ENCODE assay signal across 8 cellular contexts in genomic region chr2:159903404-159904126, GRCh38. TPM values are rescaled to one million over a fixed set of nuclear protein-coding genes. Genes with fewer than 3 reads are reported as not detected.
DNase-seq lines count a peak whose midpoint lies in the region; ATAC-seq, FAIRE-seq and TF ChIP-seq lines count a peak whose summit lies in the region.

No MANE protein-coding gene starts in this region.

- no peak overlapping the region for H3K4me2 ChIP-seq in HepG2 (ENCODE audit: low read depth, low read length)

- H3K79me2 ChIP-seq in HepG2 (ENCODE audit: insufficient read depth, low read length), result no peaks in the 10 kb centered on the region

- peaks cover 4 to 8% of the 10 kb centered on the region in 2 donors for H3K27me3 Mint-ChIP-seq in natural killer cell treated with Interleukin-12 subunit alpha and Interleukin-12 subunit beta and Interleukin-15 and Interleukin-18, amount 100 ng/mL, for 72 hours

- H3K9me3 ChIP-seq in liver (ENCODE audit: control insufficient read depth in 4 of 4, low read length in 3 of 4), result no peaks in the 10 kb centered on the region
- no peaks in the 10 kb centered on the region for H3K9me3 ChIP-seq in HepG2 (ENCODE audit: low read length)

- TF ChIP-seq CTCF in liver (IDR thresholded peaks at IDR 0.05; ENCODE audit: low read depth, low read length, missing input control), result no peak
- TF ChIP-seq CTCF in HepG2 (CRISPR knock-in tag; IDR thresholded peaks at IDR 0.05), result no peak

- no peak for DNase-seq in HepG2 (ENCODE audit: low spot score)
- DNase-seq in activated CD4-positive, CD25-positive, alpha-beta regulatory T cell treated with anti-CD3 and anti-CD28 coated beads, Interleukin-2, amount 50 U/mL, for 72 hours, result peak; percentile 57
- DNase-seq in effector CD8-positive, alpha-beta T cell (lab: John Stamatoyannopoulos, UW), result peak; percentile 45
- DNase-seq in natural killer cell treated with Interleukin-12 subunit alpha and Interleukin-12 subunit beta and Interleukin-15 and Interleukin-18, amount 100 ng/mL, for 72 hours (ENCODE audit: low spot score), result no peak
- DNase-seq in substantia nigra (lab: John Stamatoyannopoulos, UW), result peak in 5 of 49 donors; percentile 3 to 9 (median 3)

- H3K36me3 ChIP-seq in liver (ENCODE audit: control insufficient read depth in 4 of 4, insufficient read depth in 3 of 4, low read depth in 1 of 4, low read length in 3 of 4) (no peaks in the 10 kb centered on the region), HepG2 (replicated peaks in 1 of 2; ENCODE audit: control insufficient read depth in 1 of 2, insufficient read depth in 2 of 2, low read length in 2 of 2) (no peaks in the 10 kb centered on the region)

- POLR2A ChIA-PET in HepG2 (lab: Yijun Ruan, JAX), result no interaction called here

- H3K9me3 Mint-ChIP-seq in natural killer cell treated with Interleukin-12 subunit alpha and Interleukin-12 subunit beta and Interleukin-15 and Interleukin-18, amount 100 ng/mL, for 72 hours, result no peaks in the 10 kb centered on the region

- TF ChIP-seq EP300 in HepG2 (IDR thresholded peaks at IDR 0.05; ENCODE audit: low read depth in 2 of 2, low read length in 2 of 2) (no peak), HepG2 (CRISPR knock-in tag; IDR thresholded peaks at IDR 0.05; ENCODE audit: borderline replicate concordance) (no peak)

- H2AFZ ChIP-seq in HepG2 (ENCODE audit: low read length), result no peak overlapping the region

- peak overlapping the region; percentile 86 to 95 for H3K27ac Mint-ChIP-seq in natural killer cell treated with Interleukin-12 subunit alpha and Interleukin-12 subunit beta and Interleukin-15 and Interleukin-18, amount 100 ng/mL, for 72 hours

- no peak for TF ChIP-seq POLR2A in HepG2 (IDR thresholded peaks at IDR 0.05; ENCODE audit: insufficient read depth in 1 of 2, low read depth in 2 of 2, low read length in 2 of 2)

- no peak for FAIRE-seq in HepG2 (lab: Jason Lieb, UNC)

- H3K4me1 Mint-ChIP-seq in natural killer cell treated with Interleukin-12 subunit alpha and Interleukin-12 subunit beta and Interleukin-15 and Interleukin-18, amount 100 ng/mL, for 72 hours (ENCODE audit: low read depth in 2 of 2), result peaks cover 29 to 35% of the 10 kb centered on the region in 2 donors

- no peaks in the 10 kb centered on the region for H3K36me3 Mint-ChIP-seq in natural killer cell treated with Interleukin-12 subunit alpha and Interleukin-12 subunit beta and Interleukin-15 and Interleukin-18, amount 100 ng/mL, for 72 hours

- H3K4me1 ChIP-seq in liver (ENCODE audit: control insufficient read depth in 4 of 4, insufficient read depth in 4 of 4, low read length in 3 of 4) (peaks cover 4 to 14% (median 9%) of the 10 kb centered on the region in 4 donors), HepG2 (ENCODE audit: insufficient read depth, low read length) (peaks cover 42% of the 10 kb centered on the region)

- H3K27ac ChIP-seq in liver (ENCODE audit: low read depth in 1 of 2, low read length in 2 of 2), result peak overlapping the region in 1 of 2 donors; percentile 26
- no peak overlapping the region for H3K27ac ChIP-seq in HepG2 (ENCODE audit: extremely low read length, insufficient read depth, low read length)
- H3K27ac ChIP-seq in substantia nigra (ENCODE audit: low read depth, low read length, poor library complexity, severe bottlenecking), result peak overlapping the region; percentile 42

- H3K27me3 ChIP-seq in liver (ENCODE audit: control insufficient read depth in 4 of 4, insufficient read depth in 4 of 4, low read length in 3 of 4) (no peaks in the 10 kb centered on the region), HepG2 (ENCODE audit: control insufficient read depth in 1 of 2, insufficient read depth in 2 of 2, low read length in 2 of 2) (no peaks in the 10 kb centered on the region; a peak in 1 of 5 replicates)

- peak overlapping the region; percentile 99 for H3K4me3 Mint-ChIP-seq in natural killer cell treated with Interleukin-12 subunit alpha and Interleukin-12 subunit beta and Interleukin-15 and Interleukin-18, amount 100 ng/mL, for 72 hours

- H3K4me3 ChIP-seq in liver (ENCODE audit: low read depth in 1 of 3, low read length in 3 of 3) (peak overlapping the region in 2 of 3 donors; percentile 43 to 62), HepG2 (replicated peaks in 1 of 3; ENCODE audit: insufficient read depth in 1 of 3, low read depth in 2 of 3, low read length in 3 of 3) (no peak overlapping the region)

- H4K20me1 ChIP-seq in HepG2 (ENCODE audit: insufficient read depth, low read length), result no peaks in the 10 kb centered on the region

- no TSS peak for BruUV-seq in HepG2 (replicated peaks; lab: Mats Ljungman, UMichigan)

- CTCF ChIA-PET in HepG2 (lab: Yijun Ruan, JAX; ENCODE audit: low intra/inter-chr PET ratio, low total read pairs), result no interaction called here

- 27% methylated on average over 17 of the region's 17 CpGs for WGBS in liver
- 81% methylated on average over 16 of the region's 17 CpGs for WGBS in HepG2 (ENCODE audit: low lambda C conversion rate)

- no peak overlapping the region for H3K9ac ChIP-seq in liver (ENCODE audit: low read depth in 1 of 2, low read length in 2 of 2)
- H3K9ac ChIP-seq in HepG2 (ENCODE audit: insufficient read depth, low read depth, low read length), result no peak overlapping the region

- in situ Hi-C loops in HepG2 (cut with HindIII; ENCODE audit: extremely low pct_ligation_motif_present, low pct_unique_long_range_greater_than_20kb), result no loop called here

- intact Hi-C loops in HepG2 (cut with micrococcal nuclease; ENCODE audit: unreplicated experiment), result no loop called here

- no peak for TF ChIP-seq RAD21 in liver (IDR thresholded peaks at IDR 0.05)
- TF ChIP-seq RAD21 in HepG2 (CRISPR knock-in tag; IDR thresholded peaks at IDR 0.05), result no peak

- ATAC-seq in HepG2 (no peak), HG03342 (IDR thresholded peaks at IDR 0.05; ENCODE audit: unreplicated experiment) (peak; percentile 17), HG02884 (IDR thresholded peaks at IDR 0.05; ENCODE audit: unreplicated experiment) (no peak)
- peak; percentile 63 for ATAC-seq in natural killer cell treated with Interleukin-12 subunit alpha and Interleukin-12 subunit beta and Interleukin-15 and Interleukin-18, amount 100 ng/mL, for 72 hours

TF ChIP-seq in liver, 16 proteins besides CTCF, POLR2A, EP300 and RAD21 (continues in another document):
- TF ChIP-seq FOXA1 (IDR thresholded peaks at IDR 0.05) (no peak), TAF1 (conservative IDR thresholded peaks at IDR 0.05) (no peak), HNF4G (IDR thresholded peaks at IDR 0.05) (no peak), JUND (IDR thresholded peaks at IDR 0.05) (no peak), YY1 (IDR thresholded peaks at IDR 0.05) (no peak)
- TF ChIP-seq, protein P1, sequence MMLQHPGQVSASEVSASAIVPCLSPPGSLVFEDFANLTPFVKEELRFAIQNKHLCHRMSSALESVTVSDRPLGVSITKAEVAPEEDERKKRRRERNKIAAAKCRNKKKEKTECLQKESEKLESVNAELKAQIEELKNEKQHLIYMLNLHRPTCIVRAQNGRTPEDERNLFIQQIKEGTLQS (IDR thresholded peaks at IDR 0.05), result no peak

TF ChIP-seq in HepG2, 621 proteins besides CTCF, POLR2A, EP300 and RAD21 (continues in another document):
- TF ChIP-seq CBX5 (CRISPR knock-in tag; IDR thresholded peaks at IDR 0.05; ENCODE audit: borderline replicate concordance) (no peak), KLF12 (CRISPR knock-in tag; IDR thresholded peaks at IDR 0.05; ENCODE audit: borderline replicate concordance) (no peak), AKAP8 (CRISPR knock-in tag; IDR thresholded peaks at IDR 0.05) (no peak)
- TF ChIP-seq, protein P2, sequence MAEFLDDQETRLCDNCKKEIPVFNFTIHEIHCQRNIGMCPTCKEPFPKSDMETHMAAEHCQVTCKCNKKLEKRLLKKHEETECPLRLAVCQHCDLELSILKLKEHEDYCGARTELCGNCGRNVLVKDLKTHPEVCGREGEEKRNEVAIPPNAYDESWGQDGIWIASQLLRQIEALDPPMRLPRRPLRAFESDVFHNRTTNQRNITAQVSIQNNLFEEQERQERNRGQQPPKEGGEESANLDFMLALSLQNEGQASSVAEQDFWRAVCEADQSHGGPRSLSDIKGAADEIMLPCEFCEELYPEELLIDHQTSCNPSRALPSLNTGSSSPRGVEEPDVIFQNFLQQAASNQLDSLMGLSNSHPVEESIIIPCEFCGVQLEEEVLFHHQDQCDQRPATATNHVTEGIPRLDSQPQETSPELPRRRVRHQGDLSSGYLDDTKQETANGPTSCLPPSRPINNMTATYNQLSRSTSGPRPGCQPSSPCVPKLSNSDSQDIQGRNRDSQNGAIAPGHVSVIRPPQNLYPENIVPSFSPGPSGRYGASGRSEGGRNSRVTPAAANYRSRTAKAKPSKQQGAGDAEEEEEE (CRISPR knock-in tag; IDR thresholded peaks at IDR 0.05; ENCODE audit: borderline replicate concordance), result no peak

RNA-seq across cellular contexts. Expression of gene LY75, which starts 1.0 kb away (rescaled TPM):
- total RNA-seq in liver (1 to 10 TPM; 1.8 to 3.1 TPM), HepG2 (2016; rRNA removed; fragmentation: Illumina TruSeq; extraction: Trizol) (not detected in 2 replicates)
- polyA plus RNA-seq in liver (under 1 TPM; 0.44 to 0.72 TPM), HepG2 (2011; rRNA removed) (not detected in 2 replicates)
- total RNA-seq in HepG2 (2016; cell fraction: cytosol; rRNA removed; fragmentation: Illumina TruSeq; extraction: Trizol; ENCODE audit: low read depth), result not detected in 2 replicates
- not detected in 2 replicates for total RNA-seq in HepG2 (2016; cell fraction: insoluble cytoplasmic fraction; rRNA removed; fragmentation: Illumina TruSeq; extraction: Trizol)
- total RNA-seq in HepG2 (2016; cell fraction: membrane; rRNA removed; fragmentation: Illumina TruSeq; extraction: Trizol), result not detected in 2 replicates
- total RNA-seq in HepG2 (2016; cell fraction: nucleus; rRNA removed; fragmentation: Illumina TruSeq; extraction: Trizol), result not detected in 2 replicates
- not detected in 2 replicates for polyA plus RNA-seq in HepG2 (2011; cell fraction: cytosol; rRNA removed)
- not detected in 2 replicates for polyA plus RNA-seq in HepG2 (2011; cell fraction: nucleus; rRNA removed)
- polyA plus RNA-seq in HepG2 (2012), result not detected in 2 replicates
- not detected in 2 replicates for polyA plus RNA-seq in HepG2 (2016; cell fraction: cytosol; fragmentation: Illumina TruSeq; extraction: Trizol; ENCODE audit: low read depth)
- not detected in 2 replicates for polyA plus RNA-seq in HepG2 (2016; cell fraction: insoluble cytoplasmic fraction; fragmentation: Illumina TruSeq; extraction: Trizol; ENCODE audit: low read depth)
- not detected in 2 replicates for polyA plus RNA-seq in HepG2 (2016; cell fraction: membrane; fragmentation: Illumina TruSeq; extraction: Trizol; ENCODE audit: low read depth)
- polyA plus RNA-seq in HepG2 (2016; cell fraction: nucleus; fragmentation: Illumina TruSeq; extraction: Trizol; ENCODE audit: insufficient read depth, low read depth), result not detected in 2 replicates
- polyA minus RNA-seq in HepG2 (2011; rRNA and poly(A)+ RNA removed; ENCODE audit: low replicate concordance), result 0.12 TPM in 1 of 2 replicates, not detected in the other
- not detected in 2 replicates for polyA minus RNA-seq in HepG2 (2011; cell fraction: cytosol; rRNA and poly(A)+ RNA removed)
- not detected in 2 replicates for polyA minus RNA-seq in HepG2 (2011; cell fraction: nucleus; rRNA and poly(A)+ RNA removed)
- total RNA-seq in natural killer cell treated with Interleukin-12 subunit alpha and Interleukin-12 subunit beta and Interleukin-15 and Interleukin-18, amount 100 ng/mL, for 72 hours, result 10 to 100 TPM; 18.2 to 19.1 TPM

Comparison
In these comparisons a context has a peak if more than half of its experiments do, and no peak if none do; other contexts are left out.
1. H3K4me3 ChIP-seq: peak in liver (2 of 3); none in HepG2 (0 of 3).
2. ATAC-seq: peak in HG03342 (single experiment) and natural killer cell treated with Interleukin-12 subunit alpha and Interleukin-12 subunit beta and Interleukin-15 and Interleukin-18, amount 100 ng/mL, for 72 hours (2 of 2); none in HepG2 (single experiment) and HG02884 (single experiment).
3. DNase-seq: peak in activated CD4-positive, CD25-positive, alpha-beta regulatory T cell treated with anti-CD3 and anti-CD28 coated beads, Interleukin-2, amount 50 U/mL, for 72 hours (single experiment) and effector CD8-positive, alpha-beta T cell (single experiment); none in HepG2 (single experiment) and natural killer cell treated with Interleukin-12 subunit alpha and Interleukin-12 subunit beta and Interleukin-15 and Interleukin-18, amount 100 ng/mL, for 72 hours (single experiment).
4. RNA of gene LY75, which starts 1.0 kb away (total RNA-seq): 18.2 to 19.1 TPM in natural killer cell treated with Interleukin-12 subunit alpha and Interleukin-12 subunit beta and Interleukin-15 and Interleukin-18, amount 100 ng/mL, for 72 hours; 1.8 to 3.1 TPM in liver and not detected in HepG2; every median in the first group is over 4 times any median in the second.